ENCODE assay signal across 1 cellular context in the genomic region with DNA sequence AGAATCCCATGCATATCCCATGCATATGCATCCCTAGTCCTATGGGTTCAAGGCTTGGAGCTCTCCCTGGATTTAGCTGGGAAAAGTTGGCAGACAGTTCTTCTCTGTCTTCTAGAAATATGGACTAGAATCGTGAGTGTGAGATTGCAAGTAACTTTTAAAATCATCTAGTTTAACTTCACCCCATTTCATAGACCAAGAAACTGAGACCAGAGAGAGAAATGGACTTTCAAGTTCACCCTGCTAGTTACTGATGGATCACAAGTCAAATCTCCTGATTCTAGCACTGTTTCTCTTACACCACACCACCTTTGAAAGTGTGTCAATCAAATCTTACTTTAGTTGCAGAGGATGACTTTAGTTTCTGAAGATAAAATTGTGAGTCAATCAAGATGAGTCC.
TF ChIP-seq lines count a peak whose summit lies in the region.

No MANE protein-coding gene starts in this region.

TF ChIP-seq in endothelial cell of umbilical vein, 7 proteins besides CTCF, POLR2A, EP300 and RAD21:
- TF ChIP-seq POLR2AphosphoS5 (IDR thresholded peaks at IDR 0.05; ENCODE audit: insufficient read depth, low read depth, low read length), result no peak
TF ChIP-seq in endothelial cell of umbilical vein: peak in this region for 0.
